Comparison of ENCODE assay signal across 1 cellular context in the genomic region with DNA sequence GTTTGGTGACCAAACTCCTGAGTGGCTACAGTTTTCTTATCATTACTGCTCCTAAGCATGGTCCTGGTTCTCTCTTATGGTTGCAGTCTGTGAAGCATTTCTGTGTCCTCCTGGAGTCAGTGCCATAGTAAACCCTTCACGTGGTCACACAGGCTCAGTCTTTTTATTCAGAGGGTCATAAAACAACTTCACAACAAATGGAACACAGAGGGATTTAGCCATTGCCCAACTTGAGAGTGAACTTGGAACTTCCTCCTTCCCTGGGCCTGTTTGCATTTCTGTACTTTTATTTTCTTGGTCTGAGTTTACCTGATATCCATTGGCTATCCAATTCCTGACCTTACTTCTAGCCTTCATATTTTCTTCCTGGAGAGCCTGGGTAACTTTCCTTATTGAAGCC.
TF ChIP-seq lines count a peak whose summit lies in the region.

No MANE protein-coding gene starts in this region.

TF ChIP-seq in SK-N-SH, 30 proteins besides CTCF, POLR2A, EP300 and RAD21 (continued from another document):
- TF ChIP-seq, protein P1, sequence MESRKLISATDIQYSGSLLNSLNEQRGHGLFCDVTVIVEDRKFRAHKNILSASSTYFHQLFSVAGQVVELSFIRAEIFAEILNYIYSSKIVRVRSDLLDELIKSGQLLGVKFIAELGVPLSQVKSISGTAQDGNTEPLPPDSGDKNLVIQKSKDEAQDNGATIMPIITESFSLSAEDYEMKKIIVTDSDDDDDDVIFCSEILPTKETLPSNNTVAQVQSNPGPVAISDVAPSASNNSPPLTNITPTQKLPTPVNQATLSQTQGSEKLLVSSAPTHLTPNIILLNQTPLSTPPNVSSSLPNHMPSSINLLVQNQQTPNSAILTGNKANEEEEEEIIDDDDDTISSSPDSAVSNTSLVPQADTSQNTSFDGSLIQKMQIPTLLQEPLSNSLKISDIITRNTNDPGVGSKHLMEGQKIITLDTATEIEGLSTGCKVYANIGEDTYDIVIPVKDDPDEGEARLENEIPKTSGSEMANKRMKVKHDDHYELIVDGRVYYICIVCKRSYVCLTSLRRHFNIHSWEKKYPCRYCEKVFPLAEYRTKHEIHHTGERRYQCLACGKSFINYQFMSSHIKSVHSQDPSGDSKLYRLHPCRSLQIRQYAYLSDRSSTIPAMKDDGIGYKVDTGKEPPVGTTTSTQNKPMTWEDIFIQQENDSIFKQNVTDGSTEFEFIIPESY (IDR thresholded peaks at IDR 0.05; ENCODE audit: borderline replicate concordance, low read depth), result no peak
- TF ChIP-seq MEF2A (IDR thresholded peaks at IDR 0.05; ENCODE audit: borderline replicate concordance, low read depth) (no peak), FOSL2 (IDR thresholded peaks at IDR 0.05; ENCODE audit: borderline replicate concordance, low read depth) (no peak), YY1 (IDR thresholded peaks at IDR 0.05; ENCODE audit: low read depth) (no peak), JUND (IDR thresholded peaks at IDR 0.05) (no peak), SMC3 (IDR thresholded peaks at IDR 0.05; ENCODE audit: low read depth, low read length) (no peak), NFIC (IDR thresholded peaks at IDR 0.05; ENCODE audit: borderline replicate concordance) (no peak), RXRA (IDR thresholded peaks at IDR 0.05; ENCODE audit: borderline replicate concordance, low read depth) (no peak), RFX5 (IDR thresholded peaks at IDR 0.05; ENCODE audit: low read length) (no peak), POLR2AphosphoS5 (IDR thresholded peaks at IDR 0.05; ENCODE audit: low read depth, low read length) (no peak)
- TF ChIP-seq, protein P2, sequence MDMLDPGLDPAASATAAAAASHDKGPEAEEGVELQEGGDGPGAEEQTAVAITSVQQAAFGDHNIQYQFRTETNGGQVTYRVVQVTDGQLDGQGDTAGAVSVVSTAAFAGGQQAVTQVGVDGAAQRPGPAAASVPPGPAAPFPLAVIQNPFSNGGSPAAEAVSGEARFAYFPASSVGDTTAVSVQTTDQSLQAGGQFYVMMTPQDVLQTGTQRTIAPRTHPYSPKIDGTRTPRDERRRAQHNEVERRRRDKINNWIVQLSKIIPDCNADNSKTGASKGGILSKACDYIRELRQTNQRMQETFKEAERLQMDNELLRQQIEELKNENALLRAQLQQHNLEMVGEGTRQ (IDR thresholded peaks at IDR 0.05; ENCODE audit: borderline replicate concordance, low read depth, low read length), result no peak
- TF ChIP-seq, protein P3, sequence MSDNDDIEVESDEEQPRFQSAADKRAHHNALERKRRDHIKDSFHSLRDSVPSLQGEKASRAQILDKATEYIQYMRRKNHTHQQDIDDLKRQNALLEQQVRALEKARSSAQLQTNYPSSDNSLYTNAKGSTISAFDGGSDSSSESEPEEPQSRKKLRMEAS (IDR thresholded peaks at IDR 0.05; ENCODE audit: low read depth), result no peak
